22 cellular contexts compared by ENCODE assay signal in genomic region chr7:77664715-77665114, GRCh38.
"Had no signal": no experiment of that assay in that cellular context is flagged by ENCODE, and none has a peak within 500 bp of the region (broad histone marks: within the 10 kb centered on the region; RNA-seq: fewer than 3 reads in every experiment).

No MANE protein-coding gene starts in this region.

- H3K4me3 ChIP-seq: lower lobe of right lung, ovary, prostate gland, thyroid gland had no signal

- H3K4me3 Mint-ChIP-seq: activated naive CD8-positive, alpha-beta T cell treated with anti-CD3 and anti-CD28 coated beads, Interleukin-2, amount 10 ng/mL, durations not matched to agents 7 days and 5 days; nephron; stimulated activated naive CD8-positive, alpha-beta T cell treated with anti-CD3 and anti-CD28 coated beads, Interleukin-15, Interleukin-2, amounts not matched to agents 100 ng/mL and 50 ng/mL, for 24 hours; T-helper 17 cell had no signal

- DNase-seq: activated CD4-positive, alpha-beta T cell treated with anti-CD3 and anti-CD28 coated beads for 4 hours; activated CD4-positive, alpha-beta T cell treated with anti-CD3 and anti-CD28 coated beads, Interleukin-2, amount 50 U/mL, for 48 hours; activated CD4-positive, CD25-positive, alpha-beta regulatory T cell; activated naive CD4-positive, alpha-beta T cell treated with Interleukin-2 at 50 U/mL for 16 hours; activated naive CD8-positive, alpha-beta T cell treated with anti-CD3 and anti-CD28 coated beads, Interleukin-2, amount 10 ng/mL, durations not matched to agents 7 days and 5 days; activated T-cell treated with anti-CD3 and anti-CD28 coated beads, Interleukin-2, amount 50 U/mL, for 48 hours; amygdala; caudate nucleus; dermis blood vessel endothelial cell; effector CD8-positive, alpha-beta T cell; hypothalamus; lower lobe of right lung; ovary; stimulated activated CD4-positive, alpha-beta T cell treated with anti-CD3 and anti-CD28 coated beads, Interleukin-12 subunit alpha, Interleukin-12 subunit beta, amount 100 ng/mL, for 4 hours; substantia nigra; SW 1271; T-helper 17 cell; thyroid gland had no signal

- H3K9me3 ChIP-seq: lower lobe of right lung, neutrophil, ovary, prostate gland, thyroid gland had no signal

- H3K36me3 Mint-ChIP-seq: activated naive CD8-positive, alpha-beta T cell treated with anti-CD3 and anti-CD28 coated beads, Interleukin-2, amount 10 ng/mL, durations not matched to agents 7 days and 5 days had no signal

- H3K36me3 ChIP-seq: ovary, prostate gland, thyroid gland had no signal

- H3K27me3 Mint-ChIP-seq: activated naive CD8-positive, alpha-beta T cell treated with anti-CD3 and anti-CD28 coated beads, Interleukin-2, amount 10 ng/mL, durations not matched to agents 7 days and 5 days; stimulated activated naive CD8-positive, alpha-beta T cell treated with anti-CD3 and anti-CD28 coated beads, Interleukin-15, Interleukin-2, amounts not matched to agents 100 ng/mL and 50 ng/mL, for 24 hours; T-helper 17 cell had no signal

- H3K9me3 Mint-ChIP-seq: activated naive CD8-positive, alpha-beta T cell treated with anti-CD3 and anti-CD28 coated beads, Interleukin-2, amount 10 ng/mL, durations not matched to agents 7 days and 5 days; nephron; stimulated activated naive CD8-positive, alpha-beta T cell treated with anti-CD3 and anti-CD28 coated beads, Interleukin-15, Interleukin-2, amounts not matched to agents 100 ng/mL and 50 ng/mL, for 24 hours had no signal

- H3K27ac Mint-ChIP-seq: activated naive CD8-positive, alpha-beta T cell treated with anti-CD3 and anti-CD28 coated beads, Interleukin-2, amount 10 ng/mL, durations not matched to agents 7 days and 5 days; nephron; stimulated activated naive CD8-positive, alpha-beta T cell treated with anti-CD3 and anti-CD28 coated beads, Interleukin-15, Interleukin-2, amounts not matched to agents 100 ng/mL and 50 ng/mL, for 24 hours; T-helper 17 cell had no signal

- H3K27me3 ChIP-seq: neutrophil, ovary, thyroid gland had no signal

- ATAC-seq: T-helper 17 cell had no signal

- H3K4me1 ChIP-seq: lower lobe of right lung, thyroid gland had no signal

- H3K27ac ChIP-seq: lower lobe of right lung, neutrophil, ovary, prostate gland, thyroid gland had no signal

- H3K4me1 Mint-ChIP-seq: activated naive CD8-positive, alpha-beta T cell treated with anti-CD3 and anti-CD28 coated beads, Interleukin-2, amount 10 ng/mL, durations not matched to agents 7 days and 5 days; nephron had no signal
